In genomic region chr12:82740-83139, GRCh38 we compare ENCODE assay signal across 26 cellular contexts.
"Had no signal": no experiment of that assay in that cellular context is flagged by ENCODE, and none has a peak within 500 bp of the region (broad histone marks: within the 10 kb centered on the region; RNA-seq: fewer than 3 reads in every experiment).

No MANE protein-coding gene starts in this region.

- H3K4me1 ChIP-seq: neural progenitor cell, pancreas, psoas muscle, right lobe of liver, thyroid gland, tibial nerve had no signal

- H3K4me3 ChIP-seq: neural progenitor cell, pancreas, psoas muscle, right lobe of liver, sigmoid colon, stomach, thoracic aorta, thyroid gland, tibial nerve, upper lobe of left lung had no signal

- ATAC-seq: naive thymus-derived CD4-positive, alpha-beta T cell; pancreas; psoas muscle; right cardiac atrium; right lobe of liver; stimulated activated effector memory CD8-positive, alpha-beta T cell treated with anti-CD3 and anti-CD28 coated beads, Interleukin-12 subunit alpha, Interleukin-12 subunit beta, amount 100 ng/mL, for 72 hours; stimulated activated naive B cell treated with anti-CD40 and anti-IgM and Interleukin-4, amounts not matched to agents 10 μg/mL and 1 μg/mL and 100 μg/mL, for 72 hours had no signal

- DNase-seq: naive thymus-derived CD4-positive, alpha-beta T cell; occipital lobe; pancreas; psoas muscle; right cardiac atrium; right lobe of liver; sigmoid colon; small intestine; stimulated activated CD4-positive, alpha-beta T cell treated with anti-CD3 and anti-CD28 coated beads, Interleukin-15, amount 100 ng/mL, for 24 hours; stimulated activated CD4-positive, alpha-beta T cell treated with anti-CD3 and anti-CD28 coated beads, Interleukin-2, amount 100 ng/mL, for 24 hours; stimulated activated CD4-positive, alpha-beta T cell treated with anti-CD3 and anti-CD28 coated beads, Interleukin-2, amount 100 ng/mL, for 48 hours; stimulated activated CD4-positive, alpha-beta T cell treated with anti-CD3 and anti-CD28 coated beads, Interleukin-4, amount 100 ng/mL, for 24 hours; stimulated activated naive B cell treated with anti-CD40 and anti-IgM and Interleukin-4, amounts not matched to agents 10 μg/mL and 1 μg/mL and 100 μg/mL, for 72 hours; stimulated activated naive CD4-positive, alpha-beta T cell treated with Interleukin-2 at 50 U/mL for 16 hours; stomach; thyroid gland; trophoblast cell; upper lobe of left lung had no signal

- H3K36me3 Mint-ChIP-seq: naive thymus-derived CD4-positive, alpha-beta T cell; neural progenitor cell; stimulated activated effector memory CD8-positive, alpha-beta T cell treated with anti-CD3 and anti-CD28 coated beads, Interleukin-12 subunit alpha, Interleukin-12 subunit beta, amount 100 ng/mL, for 72 hours; stimulated activated naive B cell treated with anti-CD40 and anti-IgM and Interleukin-4, amounts not matched to agents 10 μg/mL and 1 μg/mL and 100 μg/mL, for 72 hours had no signal

- H3K36me3 ChIP-seq: neural progenitor cell, pancreas, right lobe of liver, sigmoid colon, stomach, thoracic aorta, thyroid gland, tibial nerve, upper lobe of left lung had no signal

- H3K4me2 ChIP-seq: neural progenitor cell had no signal

- H3K9me3 Mint-ChIP-seq: neural progenitor cell; stimulated activated effector memory CD8-positive, alpha-beta T cell treated with anti-CD3 and anti-CD28 coated beads, Interleukin-12 subunit alpha, Interleukin-12 subunit beta, amount 100 ng/mL, for 72 hours; stimulated activated naive B cell treated with anti-CD40 and anti-IgM and Interleukin-4, amounts not matched to agents 10 μg/mL and 1 μg/mL and 100 μg/mL, for 72 hours; stimulated activated naive CD8-positive, alpha-beta T cell treated with anti-CD3 and anti-CD28 coated beads, Interleukin-15, Interleukin-2, amounts not matched to agents 100 ng/mL and 50 ng/mL, for 24 hours had no signal

- FAIRE-seq: pancreas, small intestine, urothelium cell line had no signal

- H3K27ac ChIP-seq: neural progenitor cell, pancreas, psoas muscle, right lobe of liver, sigmoid colon, stomach, thoracic aorta, thyroid gland, tibial nerve, upper lobe of left lung had no signal

- H3K4me3 Mint-ChIP-seq: naive thymus-derived CD4-positive, alpha-beta T cell; nephron; neural progenitor cell; stimulated activated effector memory CD8-positive, alpha-beta T cell treated with anti-CD3 and anti-CD28 coated beads, Interleukin-12 subunit alpha, Interleukin-12 subunit beta, amount 100 ng/mL, for 72 hours; stimulated activated naive B cell treated with anti-CD40 and anti-IgM and Interleukin-4, amounts not matched to agents 10 μg/mL and 1 μg/mL and 100 μg/mL, for 72 hours; stimulated activated naive CD8-positive, alpha-beta T cell treated with anti-CD3 and anti-CD28 coated beads, Interleukin-15, Interleukin-2, amounts not matched to agents 100 ng/mL and 50 ng/mL, for 24 hours had no signal

- H3K9ac ChIP-seq: neural progenitor cell had no signal

- H2AFZ ChIP-seq: neural progenitor cell had no signal

- H3K27me3 ChIP-seq: pancreas, right lobe of liver, thyroid gland had no signal

- H3K27ac Mint-ChIP-seq: naive thymus-derived CD4-positive, alpha-beta T cell; nephron; neural progenitor cell; progenitor cell of endocrine pancreas; stimulated activated effector memory CD8-positive, alpha-beta T cell treated with anti-CD3 and anti-CD28 coated beads, Interleukin-12 subunit alpha, Interleukin-12 subunit beta, amount 100 ng/mL, for 72 hours; stimulated activated naive B cell treated with anti-CD40 and anti-IgM and Interleukin-4, amounts not matched to agents 10 μg/mL and 1 μg/mL and 100 μg/mL, for 72 hours; stimulated activated naive CD8-positive, alpha-beta T cell treated with anti-CD3 and anti-CD28 coated beads, Interleukin-15, Interleukin-2, amounts not matched to agents 100 ng/mL and 50 ng/mL, for 24 hours had no signal

- H3K9me3 ChIP-seq: pancreas, psoas muscle, right lobe of liver, sigmoid colon, stomach, thoracic aorta, thyroid gland, tibial nerve, upper lobe of left lung had no signal

- H3K4me1 Mint-ChIP-seq: stimulated activated effector memory CD8-positive, alpha-beta T cell treated with anti-CD3 and anti-CD28 coated beads, Interleukin-12 subunit alpha, Interleukin-12 subunit beta, amount 100 ng/mL, for 72 hours had no signal
